15 cellular contexts compared by ENCODE assay signal in the genomic region with DNA sequence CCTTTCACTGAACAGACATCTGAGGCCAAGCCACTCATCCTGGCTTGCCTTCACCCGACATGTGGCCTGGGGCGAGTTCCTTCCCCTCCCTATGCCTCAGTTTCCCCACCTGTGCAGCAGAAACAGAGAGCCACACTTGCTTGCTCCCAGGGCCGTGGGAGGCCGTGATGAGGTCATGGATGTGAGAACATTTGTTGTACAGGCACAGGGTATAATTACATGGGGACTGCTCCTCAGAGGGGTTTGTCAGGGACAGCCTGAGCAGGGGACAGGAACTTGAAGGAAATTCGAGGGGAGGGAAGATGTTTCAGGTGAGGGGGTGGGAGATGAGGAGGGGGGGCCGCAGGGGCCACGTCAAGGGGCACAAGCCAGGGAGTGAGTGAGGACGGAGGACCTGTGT. TPM values are rescaled to one million over a fixed set of nuclear protein-coding genes. Genes with fewer than 3 reads are reported as not detected.
DNase-seq lines count a peak whose midpoint lies in the region; ATAC-seq and TF ChIP-seq lines count a peak whose summit lies in the region.
"Had no signal": no experiment of that assay in that cellular context is flagged by ENCODE, and none has a peak within 500 bp of the region (broad histone marks: within the 10 kb centered on the region; RNA-seq: fewer than 3 reads in every experiment).

No MANE protein-coding gene starts in this region.

- 79% methylated on average over 5 of the region's 8 CpGs for WGBS in smooth muscle cell (ENCODE audit: low lambda C conversion rate)
- WGBS in upper lobe of left lung, 2 donors: 60 to 64% methylated on average over 8 of the region's 8 CpGs

- no peak for TF ChIP-seq EP300 in upper lobe of left lung (IDR thresholded peaks at IDR 0.05)

- H3K4me2 ChIP-seq in smooth muscle cell: peak overlapping the region; percentile 72

- H4K20me1 ChIP-seq in smooth muscle cell (ENCODE audit: low read depth): no peaks in the 10 kb centered on the region

- ATAC-seq in left cardiac atrium: no peak
- ATAC-seq in upper lobe of left lung (ENCODE audit: low FRiP score in 2 of 2): no peak
- ATAC-seq: GM12878 had no signal

- H3K4me1 Mint-ChIP-seq in neural crest cell: peaks cover 9% of the 10 kb centered on the region
- H3K4me1 Mint-ChIP-seq: CD4-positive, CD25-positive, alpha-beta regulatory T cell had no signal

- H2AFZ ChIP-seq in smooth muscle cell (ENCODE audit: low read depth): no peak overlapping the region

- H3K4me1 ChIP-seq in right atrium auricular region (peaks cover 0 to 9% of the 10 kb centered on the region in 2 donors), smooth muscle cell (ENCODE audit: low read depth) (peaks cover 11% of the 10 kb centered on the region), upper lobe of left lung (no peaks in the 10 kb centered on the region)

- H3K9ac ChIP-seq in smooth muscle cell (ENCODE audit: low read depth): peak overlapping the region; percentile 28
- H3K9ac ChIP-seq: BLaER1 treated with 17β-estradiol and CSF1 and Interleukin-3, amounts not matched to agents 10 nM and 100 nM had no signal

- no peaks in the 10 kb centered on the region for H3K9me3 Mint-ChIP-seq in neural crest cell
- H3K9me3 Mint-ChIP-seq: CD4-positive, CD25-positive, alpha-beta regulatory T cell; H9 had no signal

- H3K9me3 ChIP-seq in right atrium auricular region: no peaks in the 10 kb centered on the region
- H3K9me3 ChIP-seq in smooth muscle cell (replicated peaks; ENCODE audit: low read depth): no peaks in the 10 kb centered on the region
- H3K9me3 ChIP-seq in upper lobe of left lung: no peaks in the 10 kb centered on the region
- H3K9me3 ChIP-seq: BLaER1 treated with 17β-estradiol and CSF1 and Interleukin-3, amounts not matched to agents 10 nM and 100 nM had no signal

- no peak for TF ChIP-seq POLR2A in upper lobe of left lung (IDR thresholded peaks at IDR 0.05)

- H3K27ac ChIP-seq in right atrium auricular region (peak overlapping the region; percentile 54 to 68), smooth muscle cell (ENCODE audit: low read depth) (peak overlapping the region; percentile 1), upper lobe of left lung (no peak overlapping the region)
- H3K27ac ChIP-seq: BLaER1 treated with 17β-estradiol and CSF1 and Interleukin-3, amounts not matched to agents 10 nM and 100 nM had no signal

- no peak overlapping the region for H3K4me3 ChIP-seq in right atrium auricular region
- H3K4me3 ChIP-seq in smooth muscle cell: no peak overlapping the region
- H3K4me3 ChIP-seq in upper lobe of left lung: no peak overlapping the region
- H3K4me3 ChIP-seq: BLaER1 treated with 17β-estradiol and CSF1 and Interleukin-3, amounts not matched to agents 10 nM and 100 nM; GM12878 had no signal

- H3K36me3 Mint-ChIP-seq in neural crest cell (ENCODE audit: low read depth): no peaks in the 10 kb centered on the region
- H3K36me3 Mint-ChIP-seq: CD4-positive, CD25-positive, alpha-beta regulatory T cell had no signal

- H3K36me3 ChIP-seq in right atrium auricular region: no peaks in the 10 kb centered on the region
- H3K36me3 ChIP-seq in smooth muscle cell (ENCODE audit: low read depth): no peaks in the 10 kb centered on the region
- peaks cover 0 to 20% (median 0%) of the 10 kb centered on the region in 4 donors for H3K36me3 ChIP-seq in upper lobe of left lung
- H3K36me3 ChIP-seq: BLaER1 treated with 17β-estradiol and CSF1 and Interleukin-3, amounts not matched to agents 10 nM and 100 nM had no signal

- intact Hi-C loops in left cardiac atrium (cut with DNase I): no loop called here

- H3K27me3 ChIP-seq in right atrium auricular region (no peaks in the 10 kb centered on the region), smooth muscle cell (ENCODE audit: low read depth) (no peaks in the 10 kb centered on the region), upper lobe of left lung (no peaks in the 10 kb centered on the region)

- H3F3A ChIP-seq in smooth muscle cell (ENCODE audit: low read depth): no peaks in the 10 kb centered on the region

- no peaks in the 10 kb centered on the region for H3K79me2 ChIP-seq in smooth muscle cell (ENCODE audit: low read depth)

- peak overlapping the region; percentile 83 for H3K27ac Mint-ChIP-seq in neural crest cell (ENCODE audit: unreplicated experiment)

- H3K4me3 Mint-ChIP-seq in neural crest cell: no peak overlapping the region
- H3K4me3 Mint-ChIP-seq: CD4-positive, CD25-positive, alpha-beta regulatory T cell; H9 had no signal

- TF ChIP-seq CTCF in right atrium auricular region (IDR thresholded peaks at IDR 0.05): no peak
- no peak for TF ChIP-seq CTCF in neural crest cell (conservative IDR thresholded peaks at IDR 0.05)
- TF ChIP-seq CTCF in smooth muscle cell (IDR thresholded peaks at IDR 0.05; ENCODE audit: borderline replicate concordance, insufficient read depth, poor library complexity, severe bottlenecking): no peak
- TF ChIP-seq CTCF in upper lobe of left lung (IDR thresholded peaks at IDR 0.05): no peak

- DNase-seq in right atrium auricular region (ENCODE audit: low spot score): no peak
- DNase-seq in left cardiac atrium: no peak
- DNase-seq in left kidney (ENCODE audit: low read depth, low spot score): peak; percentile 48
- DNase-seq in neural crest cell (ENCODE audit: low read depth, low spot score): no peak
- DNase-seq in smooth muscle cell (lab: John Stamatoyannopoulos, UW; ENCODE audit: unreplicated experiment): no peak
- DNase-seq in NK-92 treated with Interleukin-12 subunit alpha and Interleukin-12 subunit beta, amount 100 ng/mL, for 24 hours (lab: John Stamatoyannopoulos, UW): no peak
- DNase-seq in OCI-M1 (lab: John Stamatoyannopoulos, UW): no peak
- no peak for DNase-seq in upper lobe of left lung
- DNase-seq: 8988T; CD4-positive, CD25-positive, alpha-beta regulatory T cell; GOT3; H9 had no signal

- H3K27me3 Mint-ChIP-seq in neural crest cell (ENCODE audit: low read depth): no peaks in the 10 kb centered on the region
- H3K27me3 Mint-ChIP-seq: CD4-positive, CD25-positive, alpha-beta regulatory T cell had no signal

RNA-seq across cellular contexts. Expression of a gene that starts 56.1 kb away (rescaled TPM):
- 10 to 100 TPM; 16.2 to 50.3 TPM for total RNA-seq in right atrium auricular region
- 10 to 100 TPM; 14.7 to 38.5 TPM for total RNA-seq in left cardiac atrium
- total RNA-seq in neural crest cell: 16.7 TPM in 2 replicates
- 4.6 and 5.4 TPM in 2 replicates for total RNA-seq in smooth muscle cell
- 8.3 and 10.3 TPM in 2 replicates for polyA plus RNA-seq in smooth muscle cell
- total RNA-seq in upper lobe of left lung: 100 to 1,000 TPM in 4 of 6 donors, 10 to 100 TPM in 2; 72.3 to 327 (median 182) TPM
- total RNA-seq: CD4-positive, CD25-positive, alpha-beta regulatory T cell; HT-29 had no signal
- polyA plus RNA-seq: CD4-positive, CD25-positive, alpha-beta regulatory T cell had no signal

Comparison
In these comparisons a context has a peak if more than half of its experiments do, and no peak if none do; other contexts are left out.
1. H3K27ac ChIP-seq: peak in right atrium auricular region (2 of 2) and smooth muscle cell (single experiment); none in upper lobe of left lung (0 of 4).